ENCODE assay signal across 29 cellular contexts in genomic region chr1:2437617-2438016, GRCh38.
"Had no signal": no experiment of that assay in that cellular context is flagged by ENCODE, and none has a peak within 500 bp of the region (broad histone marks: within the 10 kb centered on the region; RNA-seq: fewer than 3 reads in every experiment).

No MANE protein-coding gene starts in this region.

- H3K4me1 ChIP-seq: adrenal gland, body of pancreas, left lung, lower lobe of right lung, upper lobe of left lung had no signal

- FAIRE-seq: frontal cortex, islet of Langerhans had no signal

- H3K27me3 Mint-ChIP-seq: stimulated activated naive CD8-positive, alpha-beta T cell treated with anti-CD3 and anti-CD28 coated beads, Interleukin-15, Interleukin-2, amounts not matched to agents 100 ng/mL and 50 ng/mL, for 24 hours had no signal

- DNase-seq: activated CD4-positive, alpha-beta T cell treated with anti-CD3 and anti-CD28 coated beads for 36 hours; activated CD4-positive, alpha-beta T cell treated with anti-CD3 and anti-CD28 coated beads, Interleukin-2, amount 50 U/mL, for 4 hours; activated CD4-positive, CD25-positive, alpha-beta regulatory T cell; activated CD8-positive, alpha-beta memory T cell treated with anti-CD3 and anti-CD28 coated beads, Interleukin-2, amount 50 U/mL, for 4 hours; activated gamma-delta T cell treated with Interleukin-2 at 50 U/mL for 16 hours; activated T-cell treated with anti-CD3 and anti-CD28 coated beads, Interleukin-2, amount 50 U/mL, for 1 hour; adrenal gland; aorta; body of pancreas; cortex of kidney; esophagus squamous epithelium; glutamatergic neuron; left lung; lower lobe of right lung; mesenchymal stem cell; naive thymus-derived CD8-positive, alpha-beta T cell; right cardiac atrium; spleen; stimulated activated CD4-positive, alpha-beta T cell treated with anti-CD3 and anti-CD28 coated beads, Interleukin-2, amount 100 ng/mL, for 48 hours had no signal

- H3K27me3 ChIP-seq: body of pancreas had no signal

- H3K9me3 ChIP-seq: adrenal gland, body of pancreas, esophagus squamous epithelium, left lung, lower lobe of right lung, spleen, thoracic aorta, upper lobe of left lung had no signal

- H3K4me3 Mint-ChIP-seq: activated CD4-positive, alpha-beta T cell treated with anti-CD3 and anti-CD28 coated beads for 36 hours; neural crest cell; stimulated activated naive CD8-positive, alpha-beta T cell treated with anti-CD3 and anti-CD28 coated beads, Interleukin-15, Interleukin-2, amounts not matched to agents 100 ng/mL and 50 ng/mL, for 24 hours; T-helper 2 cell treated with Interferon-gamma antibody and Interleukin-4, amounts not matched to agents 5 μg/mL and 100 μg/mL, for 36 hours had no signal

- H3K27ac ChIP-seq: adrenal gland, body of pancreas, cardiac muscle cell, epithelial cell of prostate, esophagus squamous epithelium, left lung, lower lobe of right lung, spleen, thoracic aorta, upper lobe of left lung had no signal

- H3K9me3 Mint-ChIP-seq: activated naive CD4-positive, alpha-beta T cell treated with anti-CD3 and anti-CD28 coated beads, Interleukin-2, amount 50 U/mL, for 72 hours; naive thymus-derived CD8-positive, alpha-beta T cell; neural crest cell; stimulated activated naive CD8-positive, alpha-beta T cell treated with anti-CD3 and anti-CD28 coated beads, Interleukin-15, Interleukin-2, amounts not matched to agents 100 ng/mL and 50 ng/mL, for 24 hours; T-helper 2 cell treated with Interferon-gamma antibody and Interleukin-4, amounts not matched to agents 5 μg/mL and 100 μg/mL, for 36 hours had no signal

- H3K36me3 ChIP-seq: adrenal gland, cardiac muscle cell, left lung, lower lobe of right lung, spleen, thoracic aorta, upper lobe of left lung had no signal

- H3K27ac Mint-ChIP-seq: activated CD4-positive, alpha-beta T cell treated with anti-CD3 and anti-CD28 coated beads for 36 hours; stimulated activated naive CD8-positive, alpha-beta T cell treated with anti-CD3 and anti-CD28 coated beads, Interleukin-15, Interleukin-2, amounts not matched to agents 100 ng/mL and 50 ng/mL, for 24 hours; T-helper 2 cell treated with Interferon-gamma antibody and Interleukin-4, amounts not matched to agents 5 μg/mL and 100 μg/mL, for 36 hours had no signal

- H3K4me1 Mint-ChIP-seq: activated CD4-positive, alpha-beta T cell treated with anti-CD3 and anti-CD28 coated beads for 36 hours; neural crest cell had no signal

- H3K36me3 Mint-ChIP-seq: activated naive CD4-positive, alpha-beta T cell treated with anti-CD3 and anti-CD28 coated beads, Interleukin-2, amount 50 U/mL, for 72 hours had no signal

- H3K4me3 ChIP-seq: adrenal gland, body of pancreas, cardiac muscle cell, esophagus squamous epithelium, left lung, lower lobe of right lung, spleen, thoracic aorta, upper lobe of left lung had no signal
